Comparison of ENCODE assay signal across 1 cellular context in genomic region chr19:47095707-47096704, GRCh38.
TF ChIP-seq lines count a peak whose summit lies in the region.

No MANE protein-coding gene starts in this region.

TF ChIP-seq in HepG2, 621 proteins besides CTCF, POLR2A, EP300 and RAD21 (continued from another document and continues in another):
- TF ChIP-seq ZNF142 (CRISPR knock-in tag; IDR thresholded peaks at IDR 0.05), result no peak; the same call in 1 of the 2 replicates
- 0 out of 2 replicates have a peak, but pooled peaks have one; percentile 6 for TF ChIP-seq ARID3A (IDR thresholded peaks at IDR 0.05; ENCODE audit: low read depth, low read length)
- peak; percentile 27; the same call in 1 of the 2 replicates for TF ChIP-seq ZNF607 (CRISPR knock-in tag; IDR thresholded peaks at IDR 0.05; ENCODE audit: borderline replicate concordance)
- TF ChIP-seq ZNF362 (CRISPR knock-in tag; IDR thresholded peaks at IDR 0.05; ENCODE audit: borderline replicate concordance), result peak; percentile 76; the same call in 1 of the 2 replicates
- 0 out of 2 replicates have a peak, but pooled peaks have one; percentile 75 for TF ChIP-seq SIN3A (IDR thresholded peaks at IDR 0.05; ENCODE audit: borderline replicate concordance, low read depth, low read length)
- no peak for TF ChIP-seq TAF15 (IDR thresholded peaks at IDR 0.05; ENCODE audit: low read depth, low read length, poor library complexity, severe bottlenecking)
- TF ChIP-seq DMTF1 (CRISPR knock-in tag; IDR thresholded peaks at IDR 0.05), result no peak
- peak; percentile 93 for TF ChIP-seq MYC (CRISPR knock-in tag; IDR thresholded peaks at IDR 0.05; ENCODE audit: borderline replicate concordance)
- no peak for TF ChIP-seq CENPBD1 (CRISPR knock-in tag; IDR thresholded peaks at IDR 0.05; ENCODE audit: borderline replicate concordance, low read depth)
- no peak for TF ChIP-seq RARG (CRISPR knock-in tag; IDR thresholded peaks at IDR 0.05; ENCODE audit: low read depth)
- TF ChIP-seq ARID2 (CRISPR knock-in tag; IDR thresholded peaks at IDR 0.05; ENCODE audit: borderline replicate concordance), result no peak
- TF ChIP-seq MTA3 (CRISPR knock-in tag; IDR thresholded peaks at IDR 0.05), result no peak
- TF ChIP-seq NFIB (CRISPR knock-in tag; IDR thresholded peaks at IDR 0.05; ENCODE audit: borderline replicate concordance), result no peak
- peak; percentile 86; the same call in 1 of the 2 replicates for TF ChIP-seq HOXD1 (CRISPR knock-in tag; IDR thresholded peaks at IDR 0.05)
- TF ChIP-seq ZNF710 (CRISPR knock-in tag; IDR thresholded peaks at IDR 0.05; ENCODE audit: borderline replicate concordance), result peak; percentile 95
- TF ChIP-seq TRIM22 (IDR thresholded peaks at IDR 0.05), result no peak
- TF ChIP-seq POLR2AphosphoS5 (IDR thresholded peaks at IDR 0.05; ENCODE audit: low read depth, low read length), result no peak; the same call in none of the 2 replicates
- TF ChIP-seq SRY (CRISPR knock-in tag; IDR thresholded peaks at IDR 0.05), result no peak
- TF ChIP-seq JUNB (CRISPR knock-in tag; IDR thresholded peaks at IDR 0.05; ENCODE audit: borderline replicate concordance), result peak; percentile 43; the same call in 1 of the 2 replicates
- peak; percentile 53; the same call in 1 of the 2 replicates for TF ChIP-seq ZBTB33 (CRISPR knock-in tag; IDR thresholded peaks at IDR 0.05)
- no peak for TF ChIP-seq SP1 (IDR thresholded peaks at IDR 0.05)
- TF ChIP-seq SP1 (CRISPR knock-in tag; IDR thresholded peaks at IDR 0.05), result no peak
- peak; percentile 64; the same call in 1 of the 2 replicates for TF ChIP-seq ZNF780A (CRISPR knock-in tag; IDR thresholded peaks at IDR 0.05)
- no peak for TF ChIP-seq HBP1 (CRISPR knock-in tag; IDR thresholded peaks at IDR 0.05; ENCODE audit: low read depth)
- TF ChIP-seq MAFK (conservative IDR thresholded peaks at IDR 0.05 in 1 of 2, IDR thresholded peaks at IDR 0.05 in 1 of 2; ENCODE audit: low read length in 2 of 2), result no peak
- no peak for TF ChIP-seq XBP1 (CRISPR knock-in tag; IDR thresholded peaks at IDR 0.05)
- peak; percentile 62; the same call in 1 of the 2 replicates for TF ChIP-seq ZFY (CRISPR knock-in tag; IDR thresholded peaks at IDR 0.05)
- no peak for TF ChIP-seq PBX3 (CRISPR knock-in tag; IDR thresholded peaks at IDR 0.05; ENCODE audit: borderline replicate concordance)
- TF ChIP-seq ZKSCAN1 (IDR thresholded peaks at IDR 0.05; ENCODE audit: low read length), result no peak
- TF ChIP-seq ZSCAN30 (CRISPR knock-in tag; IDR thresholded peaks at IDR 0.05), result no peak
- TF ChIP-seq ZNF678 (CRISPR knock-in tag; IDR thresholded peaks at IDR 0.05), result no peak
- TF ChIP-seq ZNF446 (CRISPR knock-in tag; IDR thresholded peaks at IDR 0.05), result no peak
- TF ChIP-seq TBP (CRISPR knock-in tag; IDR thresholded peaks at IDR 0.05), result no peak
- TF ChIP-seq BORCS8-MEF2B (CRISPR knock-in tag; IDR thresholded peaks at IDR 0.05), result peak; percentile 72
- peak; percentile 74; the same call in 1 of the 2 replicates for TF ChIP-seq ZBTB2 (CRISPR knock-in tag; IDR thresholded peaks at IDR 0.05; ENCODE audit: low read depth)
- no peak for TF ChIP-seq MTF1 (CRISPR knock-in tag; IDR thresholded peaks at IDR 0.05)
- TF ChIP-seq ZNF354B (CRISPR knock-in tag; IDR thresholded peaks at IDR 0.05), result no peak
- no peak for TF ChIP-seq ZFP36L2 (CRISPR knock-in tag; IDR thresholded peaks at IDR 0.05)
